In genomic region chr3:154862265-154862664, GRCh38 we compare ENCODE assay signal across 15 cellular contexts.
DNase-seq lines count a peak whose midpoint lies in the region; ATAC-seq and TF ChIP-seq lines count a peak whose summit lies in the region.
"Had no signal": no experiment of that assay in that cellular context is flagged by ENCODE, and none has a peak within 500 bp of the region (broad histone marks: within the 10 kb centered on the region; RNA-seq: fewer than 3 reads in every experiment).

No MANE protein-coding gene starts in this region.

- peaks cover 35% of the 10 kb centered on the region for H3K4me1 ChIP-seq in DND-41 (ENCODE audit: insufficient read depth, low read length)
- H3K4me1 ChIP-seq: BE2C, SJCRH30 had no signal

- no peak for TF ChIP-seq CTCF in DND-41 (IDR thresholded peaks at IDR 0.05; ENCODE audit: borderline replicate concordance, extremely low read depth, low read length, poor library complexity, severe bottlenecking)

- H3K79me2 ChIP-seq in DND-41 (ENCODE audit: insufficient read depth, low read length): no peaks in the 10 kb centered on the region

- peak; percentile 98 for ATAC-seq in DND-41 (ENCODE audit: insufficient read depth, low read depth)
- no peak for ATAC-seq in HG02798 (IDR thresholded peaks at IDR 0.05; ENCODE audit: poor library complexity, unreplicated experiment)
- no peak for ATAC-seq in HG03439 (IDR thresholded peaks at IDR 0.05; ENCODE audit: unreplicated experiment)

- H3K27ac ChIP-seq in DND-41 (ENCODE audit: low read length): peak overlapping the region; percentile 81
- H3K27ac ChIP-seq: SJCRH30 had no signal

- peak overlapping the region; percentile 27 for H3K4me2 ChIP-seq in DND-41 (ENCODE audit: insufficient read depth, low read length)

- peak overlapping the region; percentile 40; the same call in 1 of the 2 replicates for H2AFZ ChIP-seq in DND-41 (ENCODE audit: low read depth, low read length)

- no peaks in the 10 kb centered on the region for H3K27me3 ChIP-seq in DND-41 (ENCODE audit: insufficient read depth, low read length, poor library complexity)
- H3K27me3 ChIP-seq: BE2C, SJCRH30 had no signal

- peak overlapping the region; percentile 38 for H3K9ac ChIP-seq in DND-41 (ENCODE audit: low read depth, low read length)

- peak overlapping the region in 1 of 2 experiments; percentile 14; a peak in 1 of 4 replicates for H3K4me3 ChIP-seq in DND-41 (ENCODE audit: low read depth in 1 of 2, low read length in 2 of 2)
- H3K4me3 ChIP-seq: SJCRH30 had no signal

- DNase-seq in DND-41: peak; percentile 22
- DNase-seq in HS-5 (ENCODE audit: low read depth): peak; percentile 36
- peak; percentile 76 for DNase-seq in astrocyte of the hippocampus (ENCODE audit: low read depth, low spot score)
- DNase-seq in myocyte (ENCODE audit: low read depth): peak; percentile 75
- no peak for DNase-seq in epidermal melanocyte (ENCODE audit: insufficient read length, low spot score)
- DNase-seq in stimulated activated CD4-positive, alpha-beta T cell treated with anti-CD3 and anti-CD28 coated beads, Interleukin-4, amount 100 ng/mL, for 1 hour: no peak
- DNase-seq: BE2C; DMS79 treated with DMSO at 0.1 percent for 48 hours; islet precursor cell; NCI-H1694; SJCRH30; stimulated activated CD4-positive, alpha-beta T cell treated with anti-CD3 and anti-CD28 coated beads, Interleukin-4, amount 100 ng/mL, for 24 hours; stimulated activated naive CD4-positive, alpha-beta T cell treated with Interleukin-2 at 50 U/mL for 16 hours had no signal

- H3K36me3 ChIP-seq in DND-41 (ENCODE audit: insufficient read depth, low read length): no peaks in the 10 kb centered on the region
- H3K36me3 ChIP-seq: BE2C, SJCRH30 had no signal

- H4K20me1 ChIP-seq in DND-41 (ENCODE audit: insufficient read depth, low read length): no peaks in the 10 kb centered on the region

- no peaks in the 10 kb centered on the region for H3K9me3 ChIP-seq in DND-41 (ENCODE audit: insufficient read depth, low read length, severe bottlenecking)
- H3K9me3 ChIP-seq: BE2C, SJCRH30 had no signal

Comparison
In these comparisons a context has a peak if more than half of its experiments do, and no peak if none do; other contexts are left out.
1. DNase-seq: peak in DND-41 (single experiment), HS-5 (single experiment), astrocyte of the hippocampus (single experiment) and myocyte (single experiment); none in epidermal melanocyte (single experiment) and stimulated activated CD4-positive, alpha-beta T cell treated with anti-CD3 and anti-CD28 coated beads, Interleukin-4, amount 100 ng/mL, for 1 hour (single experiment).